ENCODE assay signal across 2 cellular contexts in genomic region chr11:20278727-20279126, GRCh38.
TF ChIP-seq lines count a peak whose summit lies in the region.

No MANE protein-coding gene starts in this region.

TF ChIP-seq in SK-N-SH treated with all-trans-retinoic acid at 6 μM for 48 hours, 23 proteins besides CTCF, POLR2A, EP300 and RAD21 (continued from another document):
- TF ChIP-seq PATZ1 (CRISPR knock-in tag; IDR thresholded peaks at IDR 0.05; ENCODE audit: borderline replicate concordance): no peak
- TF ChIP-seq ESRRG (CRISPR knock-in tag; IDR thresholded peaks at IDR 0.05): no peak
- TF ChIP-seq CSDC2 (CRISPR knock-in tag; IDR thresholded peaks at IDR 0.05): no peak
- no peak for TF ChIP-seq TCF4 (CRISPR knock-in tag; IDR thresholded peaks at IDR 0.05; ENCODE audit: borderline replicate concordance)
- no peak for TF ChIP-seq TSHZ2 (CRISPR knock-in tag; IDR thresholded peaks at IDR 0.05)
- TF ChIP-seq BACH2 (CRISPR knock-in tag; IDR thresholded peaks at IDR 0.05; ENCODE audit: borderline replicate concordance): no peak
- TF ChIP-seq ISL1 (CRISPR knock-in tag; IDR thresholded peaks at IDR 0.05): no peak
- no peak for TF ChIP-seq RARB (CRISPR knock-in tag; IDR thresholded peaks at IDR 0.05)
- TF ChIP-seq, protein P1, sequence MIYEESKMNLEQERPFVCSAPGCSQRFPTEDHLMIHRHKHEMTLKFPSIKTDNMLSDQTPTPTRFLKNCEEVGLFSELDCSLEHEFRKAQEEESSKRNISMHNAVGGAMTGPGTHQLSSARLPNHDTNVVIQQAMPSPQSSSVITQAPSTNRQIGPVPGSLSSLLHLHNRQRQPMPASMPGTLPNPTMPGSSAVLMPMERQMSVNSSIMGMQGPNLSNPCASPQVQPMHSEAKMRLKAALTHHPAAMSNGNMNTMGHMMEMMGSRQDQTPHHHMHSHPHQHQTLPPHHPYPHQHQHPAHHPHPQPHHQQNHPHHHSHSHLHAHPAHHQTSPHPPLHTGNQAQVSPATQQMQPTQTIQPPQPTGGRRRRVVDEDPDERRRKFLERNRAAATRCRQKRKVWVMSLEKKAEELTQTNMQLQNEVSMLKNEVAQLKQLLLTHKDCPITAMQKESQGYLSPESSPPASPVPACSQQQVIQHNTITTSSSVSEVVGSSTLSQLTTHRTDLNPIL (CRISPR knock-in tag; IDR thresholded peaks at IDR 0.05; ENCODE audit: low read depth): no peak
- TF ChIP-seq ARNTL (CRISPR knock-in tag; IDR thresholded peaks at IDR 0.05; ENCODE audit: borderline replicate concordance, low read depth): no peak
- TF ChIP-seq CSRNP3 (CRISPR knock-in tag; IDR thresholded peaks at IDR 0.05): no peak
- no peak for TF ChIP-seq OSR1 (CRISPR knock-in tag; IDR thresholded peaks at IDR 0.05)
- no peak for TF ChIP-seq ZFP3 (CRISPR knock-in tag; IDR thresholded peaks at IDR 0.05)
- TF ChIP-seq ZNF565 (CRISPR knock-in tag; conservative IDR thresholded peaks at IDR 0.05; ENCODE audit: low read depth): no peak
TF ChIP-seq in SK-N-SH treated with all-trans-retinoic acid at 6 μM for 48 hours: peak in this region for 0.

TF ChIP-seq in SK-N-SH, 30 proteins besides CTCF, POLR2A, EP300 and RAD21 (continued from another document):
- TF ChIP-seq GABPA (IDR thresholded peaks at IDR 0.05; ENCODE audit: low read depth) (no peak), EZH2phosphoT487 (IDR thresholded peaks at IDR 0.05; ENCODE audit: borderline replicate concordance, low read depth) (no peak), SMC3 (IDR thresholded peaks at IDR 0.05; ENCODE audit: low read depth, low read length) (no peak), TAF1 (IDR thresholded peaks at IDR 0.05; ENCODE audit: borderline replicate concordance, low read depth, low read length) (no peak)
TF ChIP-seq in SK-N-SH: peak in this region for 0.
